ENCODE assay signal across 9 cellular contexts in genomic region chr1:209652873-209653401, GRCh38. TPM values are rescaled to one million over a fixed set of nuclear protein-coding genes. Genes with fewer than 3 reads are reported as not detected.
DNase-seq lines count a peak whose midpoint lies in the region; ATAC-seq and TF ChIP-seq lines count a peak whose summit lies in the region.
"Had no signal": no experiment of that assay in that cellular context is flagged by ENCODE, and none has a peak within 500 bp of the region (broad histone marks: within the 10 kb centered on the region; RNA-seq: fewer than 3 reads in every experiment).

No MANE protein-coding gene starts in this region.

- H3K4me3 ChIP-seq in MM.1S (ENCODE audit: low read length) (no peak overlapping the region), osteoblast (ENCODE audit: insufficient read depth, low read length) (no peak overlapping the region), gastroesophageal sphincter (no peak overlapping the region)

- H3K4me1 Mint-ChIP-seq in activated CD4-positive, alpha-beta T cell treated with anti-CD3 and anti-CD28 coated beads, Interleukin-2, amount 10 ng/mL, durations not matched to agents 24 days and 14 days = peaks cover 56% of the 10 kb centered on the region
- peaks cover 42% of the 10 kb centered on the region for H3K4me1 Mint-ChIP-seq in nephron progenitor cell

- ATAC-seq in esophagus mucosa (peak; percentile 86), gastroesophageal sphincter (no peak)

- DNase-seq in ELR (ENCODE audit: low read depth) (peak; percentile 74), MM.1S (peak; percentile 94), osteoblast (ENCODE audit: insufficient read length, low spot score, missing footprints) (peak; percentile 82), NCI-H2227 (lab: John Stamatoyannopoulos, UW; ENCODE audit: unreplicated experiment) (no peak), nephron progenitor cell (no peak)
- peak; percentile 72 for DNase-seq in activated CD4-positive, alpha-beta T cell treated with anti-CD3 and anti-CD28 coated beads, Interleukin-2, amount 10 ng/mL, durations not matched to agents 24 days and 14 days

- H3K27ac Mint-ChIP-seq in activated CD4-positive, alpha-beta T cell treated with anti-CD3 and anti-CD28 coated beads, Interleukin-2, amount 10 ng/mL, durations not matched to agents 24 days and 14 days = peak overlapping the region; percentile 76
- H3K27ac Mint-ChIP-seq in nephron progenitor cell = no peak overlapping the region
- H3K27ac Mint-ChIP-seq: memory B cell had no signal

- H3K79me2 ChIP-seq in MM.1S (ENCODE audit: low read length) (no peaks in the 10 kb centered on the region), osteoblast (ENCODE audit: insufficient read depth, low read length) (no peaks in the 10 kb centered on the region)

- H4K20me1 ChIP-seq in MM.1S (ENCODE audit: insufficient read depth, low read length) = no peaks in the 10 kb centered on the region
- H4K20me1 ChIP-seq in osteoblast (ENCODE audit: insufficient read depth, low read length) = no peaks in the 10 kb centered on the region

- H3K4me3 Mint-ChIP-seq in activated CD4-positive, alpha-beta T cell treated with anti-CD3 and anti-CD28 coated beads, Interleukin-2, amount 10 ng/mL, durations not matched to agents 24 days and 14 days = peak overlapping the region; percentile 42
- H3K4me3 Mint-ChIP-seq in nephron progenitor cell = no peak overlapping the region
- H3K4me3 Mint-ChIP-seq: memory B cell had no signal

- no peak for TF ChIP-seq POLR2A in gastroesophageal sphincter (IDR thresholded peaks at IDR 0.05)

- no peak for TF ChIP-seq EP300 in gastroesophageal sphincter (IDR thresholded peaks at IDR 0.05)

- H3K9me2 ChIP-seq in MM.1S (replicated peaks; ENCODE audit: insufficient read depth, low read length) = no peaks in the 10 kb centered on the region

- H3K27ac ChIP-seq in MM.1S (ENCODE audit: low read length) (peak overlapping the region; percentile 17; the same call in 1 of the 2 replicates), osteoblast (ENCODE audit: low read depth, low read length) (no peak overlapping the region), gastroesophageal sphincter (no peak overlapping the region)

- H3K4me1 ChIP-seq in MM.1S (ENCODE audit: low read length) = peaks cover 34% of the 10 kb centered on the region
- peaks cover 46% of the 10 kb centered on the region for H3K4me1 ChIP-seq in osteoblast (ENCODE audit: insufficient read depth, low read length)
- H3K4me1 ChIP-seq in gastroesophageal sphincter = peaks cover 0 to 52% (median 11%) of the 10 kb centered on the region in 3 donors

- H3K36me3 Mint-ChIP-seq in activated CD4-positive, alpha-beta T cell treated with anti-CD3 and anti-CD28 coated beads, Interleukin-2, amount 10 ng/mL, durations not matched to agents 24 days and 14 days (ENCODE audit: low read depth) = no peaks in the 10 kb centered on the region
- H3K36me3 Mint-ChIP-seq in nephron progenitor cell (ENCODE audit: low read depth) = no peaks in the 10 kb centered on the region
- H3K36me3 Mint-ChIP-seq: memory B cell had no signal

- H3K27me3 ChIP-seq in MM.1S (replicated peaks; ENCODE audit: insufficient read depth, low read length) = no peaks in the 10 kb centered on the region
- H3K27me3 ChIP-seq in osteoblast (ENCODE audit: insufficient read depth, low read length) = no peaks in the 10 kb centered on the region
- H3K27me3 ChIP-seq in gastroesophageal sphincter = no peaks in the 10 kb centered on the region

- H3K4me2 ChIP-seq in MM.1S (ENCODE audit: low read depth, low read length) (peak overlapping the region; percentile 12; the same call in 1 of the 2 replicates), osteoblast (ENCODE audit: insufficient read depth, low read length) (no peak overlapping the region)

- TF ChIP-seq CTCF in MM.1S (IDR thresholded peaks at IDR 0.05; ENCODE audit: low read length) (no peak), osteoblast (IDR thresholded peaks at IDR 0.05; ENCODE audit: extremely low read depth, low read depth, low read length) (no peak), nephron progenitor cell (IDR thresholded peaks at IDR 0.05) (no peak), gastroesophageal sphincter (IDR thresholded peaks at IDR 0.05) (no peak)

- H3K27me3 Mint-ChIP-seq in activated CD4-positive, alpha-beta T cell treated with anti-CD3 and anti-CD28 coated beads, Interleukin-2, amount 10 ng/mL, durations not matched to agents 24 days and 14 days = no peaks in the 10 kb centered on the region
- H3K27me3 Mint-ChIP-seq in nephron progenitor cell (ENCODE audit: low read depth, poor library complexity) = peaks cover 6% of the 10 kb centered on the region

- intact Hi-C loops in activated CD4-positive, alpha-beta T cell treated with anti-CD3 and anti-CD28 coated beads, Interleukin-2, amount 10 ng/mL, durations not matched to agents 24 days and 14 days (cut with micrococcal nuclease) = no loop called here

- H2AFZ ChIP-seq in MM.1S (ENCODE audit: low read length) = no peak overlapping the region
- no peak overlapping the region for H2AFZ ChIP-seq in osteoblast (ENCODE audit: low read length)

- H3K9me3 ChIP-seq in MM.1S (replicated peaks; ENCODE audit: insufficient read depth, low read length) (no peaks in the 10 kb centered on the region), osteoblast (ENCODE audit: low read depth, low read length) (no peaks in the 10 kb centered on the region), gastroesophageal sphincter (no peaks in the 10 kb centered on the region)

- 60 to 100% methylated on average over 1 to 3 of the region's 3 CpGs for WGBS in gastroesophageal sphincter (ENCODE audit: low coverage in 1 of 2), 2 donors

- no peaks in the 10 kb centered on the region for H3K9me3 Mint-ChIP-seq in activated CD4-positive, alpha-beta T cell treated with anti-CD3 and anti-CD28 coated beads, Interleukin-2, amount 10 ng/mL, durations not matched to agents 24 days and 14 days
- no peaks in the 10 kb centered on the region for H3K9me3 Mint-ChIP-seq in nephron progenitor cell
- H3K9me3 Mint-ChIP-seq: memory B cell had no signal

- H3K36me3 ChIP-seq in MM.1S (replicated peaks; ENCODE audit: insufficient read depth, low read length) (no peaks in the 10 kb centered on the region), osteoblast (ENCODE audit: insufficient read depth, low read length) (no peaks in the 10 kb centered on the region), gastroesophageal sphincter (no peaks in the 10 kb centered on the region)

- no peak overlapping the region for H3K9ac ChIP-seq in MM.1S (ENCODE audit: low read length)

- no peaks in the 10 kb centered on the region for H3F3A ChIP-seq in MM.1S (ENCODE audit: insufficient read depth, low read length)

RNA-seq across cellular contexts. Expression of gene LAMB3, which starts 0.7 kb away (rescaled TPM):
- 20.3 and 21.0 TPM in 2 replicates for total RNA-seq in activated CD4-positive, alpha-beta T cell treated with anti-CD3 and anti-CD28 coated beads, Interleukin-2, amount 10 ng/mL, durations not matched to agents 24 days and 14 days
- total RNA-seq in esophagus mucosa (76.7 TPM), osteoblast (5.4 and 9.7 TPM in 2 replicates), gastroesophageal sphincter (10 to 100 TPM in 1 of 4 donors, under 1 TPM in 3; 0.13 to 11.6 (median 0.35) TPM)

RNA-seq across cellular contexts. Expression of gene G0S2, which starts 22.3 kb away (rescaled TPM):
- 449 and 477 TPM in 2 replicates for total RNA-seq in activated CD4-positive, alpha-beta T cell treated with anti-CD3 and anti-CD28 coated beads, Interleukin-2, amount 10 ng/mL, durations not matched to agents 24 days and 14 days
- total RNA-seq in esophagus mucosa (2.3 TPM), osteoblast (10.5 and 11.2 TPM in 2 replicates), gastroesophageal sphincter (10 to 100 TPM in 2 of 4 donors, 1 to 10 TPM in 2; 6.0 to 95.2 (median 11.0) TPM)

RNA-seq across cellular contexts. Expression of gene HSD11B1, which starts 51.7 kb away (rescaled TPM):
- total RNA-seq in activated CD4-positive, alpha-beta T cell treated with anti-CD3 and anti-CD28 coated beads, Interleukin-2, amount 10 ng/mL, durations not matched to agents 24 days and 14 days = 15.1 TPM in 2 replicates
- 0.36 TPM for total RNA-seq in esophagus mucosa
- total RNA-seq in osteoblast = 0.88 and 1.8 TPM in 2 replicates
- total RNA-seq in gastroesophageal sphincter = 10 to 100 TPM in 2 of 4 donors, 1 to 10 TPM in 2; 5.0 to 17.8 (median 8.9) TPM

Comparison
In these comparisons a context has a peak if more than half of its experiments do, and no peak if none do; other contexts are left out.
1. DNase-seq: peak in ELR (single experiment), MM.1S (single experiment), activated CD4-positive, alpha-beta T cell treated with anti-CD3 and anti-CD28 coated beads, Interleukin-2, amount 10 ng/mL, durations not matched to agents 24 days and 14 days (single experiment) and osteoblast (single experiment); none in NCI-H2227 (single experiment) and nephron progenitor cell (single experiment).